Comparison of ENCODE assay signal across 21 cellular contexts in genomic region chrX:57134702-57135101, GRCh38.
"Had no signal": no experiment of that assay in that cellular context is flagged by ENCODE, and none has a peak within 500 bp of the region (broad histone marks: within the 10 kb centered on the region; RNA-seq: fewer than 3 reads in every experiment).

No MANE protein-coding gene starts in this region.

- H3K9me3 ChIP-seq: gastroesophageal sphincter, thoracic aorta had no signal

- H3K36me3 ChIP-seq: brain microvascular endothelial cell, gastroesophageal sphincter, thoracic aorta had no signal

- ATAC-seq: gastroesophageal sphincter; natural killer cell treated with Interleukin-12 subunit alpha and Interleukin-12 subunit beta and Interleukin-15 and Interleukin-18, amount 100 ng/mL, for 72 hours; right cardiac atrium; T-helper 17 cell had no signal

- DNase-seq: activated CD4-positive, alpha-beta memory T cell treated with anti-CD3 and anti-CD28 coated beads for 36 hours; activated CD4-positive, alpha-beta T cell treated with anti-CD3 and anti-CD28 coated beads, Interleukin-2, amount 10 ng/mL, durations not matched to agents 24 days and 14 days; activated CD4-positive, CD25-positive, alpha-beta regulatory T cell treated with anti-CD3 and anti-CD28 coated beads, Interleukin-2, amount 50 U/mL, for 72 hours; activated CD8-positive, alpha-beta memory T cell treated with anti-CD3 and anti-CD28 coated beads, Interleukin-2, amount 50 U/mL, for 4 hours; activated effector memory CD4-positive, alpha-beta T cell treated with anti-CD3 and anti-CD28 coated beads, Interleukin-2, amount 50 U/mL, for 16 hours; activated naive CD4-positive, alpha-beta T cell treated with anti-CD3 and anti-CD28 coated beads, Interleukin-2, amount 50 U/mL, for 16 hours; activated T-cell treated with anti-CD3 and anti-CD28 coated beads, Interleukin-2, amount 50 U/mL, for 1 hour; amniotic stem cell; brain microvascular endothelial cell; dermis blood vessel endothelial cell; effector CD4-positive, alpha-beta T cell; mesenchymal stem cell; right cardiac atrium; stimulated activated CD4-positive, alpha-beta T cell treated with anti-CD3 and anti-CD28 coated beads, Interleukin-2, amount 100 ng/mL, for 48 hours; T-helper 17 cell; T1000; trophoblast cell had no signal

- H3K4me3 ChIP-seq: gastroesophageal sphincter, hepatocyte, thoracic aorta had no signal

- H3K4me1 ChIP-seq: gastroesophageal sphincter had no signal
